12 cellular contexts compared by ENCODE assay signal in genomic region chr5:95725937-95726810, GRCh38. TPM values are rescaled to one million over a fixed set of nuclear protein-coding genes. Genes with fewer than 3 reads are reported as not detected.
DNase-seq lines count a peak whose midpoint lies in the region; ATAC-seq, FAIRE-seq and TF ChIP-seq lines count a peak whose summit lies in the region.
"Had no signal": no experiment of that assay in that cellular context is flagged by ENCODE, and none has a peak within 500 bp of the region (broad histone marks: within the 10 kb centered on the region; RNA-seq: fewer than 3 reads in every experiment).

No MANE protein-coding gene starts in this region.

- POLR2A ChIA-PET in K562 (lab: Yijun Ruan, JAX): interaction anchor here (0.7 to 6.1 kb wide), 7 partner anchors 9 to 79 kb away, joined by 3 to 41 read pairs (median 8); partner anchors contain the start of gene RFESD

- BruUV-seq in K562 (replicated peaks; lab: Mats Ljungman, UMichigan): no TSS peak

- no peak for FAIRE-seq in K562 (lab: Jason Lieb, UNC)
- FAIRE-seq in urothelium cell line (lab: Jason Lieb, UNC): no peak

- peaks cover 19% of the 10 kb centered on the region for H3K79me2 ChIP-seq in K562 (ENCODE audit: control insufficient read depth, insufficient read depth, low read length)

- TF ChIP-seq POLR2A in K562 (conservative IDR thresholded peaks at IDR 0.05): no peak
- no peak for TF ChIP-seq POLR2A in sigmoid colon (IDR thresholded peaks at IDR 0.05)

- intact Hi-C loops in K562 (cut with micrococcal nuclease) (loop anchor here (10.0 kb wide), 2 partner anchors 171 to 209 kb away; partner anchors contain the start of genes ARSK and SKIC3), sigmoid colon (cut with DNase I) (no loop called here)

- DNase-seq in GM13976 (ENCODE audit: low spot score) (peak; percentile 22), K562 (ENCODE audit: extremely low read depth in 1 of 4, low spot score in 3 of 4) (no peak), sigmoid colon (no peak), urothelium cell line (ENCODE audit: low spot score) (no peak)
- no peak for DNase-seq in activated CD4-positive, CD25-positive, alpha-beta regulatory T cell treated with anti-CD3 and anti-CD28 coated beads, Interleukin-2, amount 50 U/mL, for 72 hours
- DNase-seq: DND-41, Karpas-422, ovary had no signal

- H3K27me3 ChIP-seq in K562 (ENCODE audit: control insufficient read depth in 2 of 2, insufficient read depth in 2 of 2, low read length in 2 of 2) (no peaks in the 10 kb centered on the region), sigmoid colon (no peaks in the 10 kb centered on the region)
- H3K27me3 ChIP-seq: ovary had no signal

- H3K4me3 ChIP-seq in K562 (no peak overlapping the region), sigmoid colon (no peak overlapping the region)
- H3K4me3 ChIP-seq: GM23338, ovary had no signal

- peak overlapping the region; percentile 57 for H3K4me2 ChIP-seq in K562 (ENCODE audit: insufficient read depth, low read length)

- H3K9ac ChIP-seq in K562 (ENCODE audit: insufficient read depth in 1 of 2, low read depth in 2 of 2, low read length in 2 of 2): peak overlapping the region; percentile 61 to 92; a peak in 3 of 4 replicates

- H3K4me1 ChIP-seq in K562 (replicated peaks in 1 of 2; ENCODE audit: control insufficient read depth in 2 of 2, insufficient read depth in 2 of 2, low read length in 2 of 2): peaks cover 33 to 62% of the 10 kb centered on the region in 2 experiments
- H3K4me1 ChIP-seq in sigmoid colon: peaks cover 0 to 68% (median 38%) of the 10 kb centered on the region in 4 donors

- H3K36me3 ChIP-seq in K562 (ENCODE audit: control insufficient read depth, insufficient read depth, low read length) (no peaks in the 10 kb centered on the region), sigmoid colon (no peaks in the 10 kb centered on the region)
- H3K36me3 ChIP-seq: ovary had no signal

- TF ChIP-seq CTCF in GM13976 (IDR thresholded peaks at IDR 0.05; ENCODE audit: borderline replicate concordance, control extremely low read depth, extremely low read depth, insufficient read depth, missing control alignments) (no peak), K562 (IDR thresholded peaks at IDR 0.05 in 2 of 3, conservative IDR thresholded peaks at IDR 0.05 in 1 of 3; ENCODE audit: insufficient read depth in 2 of 3, low read depth in 1 of 3, low read length in 3 of 3) (no peak), sigmoid colon (IDR thresholded peaks at IDR 0.05) (no peak)

- 11% methylated on average over 4 of the region's 4 CpGs for WGBS in K562 (ENCODE audit: insufficient coverage, low coverage, missing lambda C conversion rate)
- 77 to 89% methylated on average over 4 of the region's 4 CpGs for WGBS in sigmoid colon, 2 donors

- in situ Hi-C loops in GM13976 (cut with MboI; ENCODE audit: low sequenced_read_pairs, unreplicated experiment) (no loop called here), K562 (cut with MboI) (loop anchor here (5.0 kb wide), 1 partner anchor 59 kb away; no protein-coding TSS in a partner anchor)

- H3K27ac ChIP-seq in K562 (ENCODE audit: extremely low read depth, low read depth, low read length) (peak overlapping the region; percentile 85), sigmoid colon (peak overlapping the region; percentile 24 to 98 (median 68))

- ATAC-seq in HG02973 (IDR thresholded peaks at IDR 0.05; ENCODE audit: unreplicated experiment): peak; percentile 41
- ATAC-seq in K562: no peak
- ATAC-seq in GM18520 (IDR thresholded peaks at IDR 0.05; ENCODE audit: unreplicated experiment): no peak
- no peak for ATAC-seq in HG03139 (IDR thresholded peaks at IDR 0.05; ENCODE audit: unreplicated experiment)
- ATAC-seq: GM23338 had no signal

- no peaks in the 10 kb centered on the region for H4K20me1 ChIP-seq in K562 (replicated peaks; ENCODE audit: control insufficient read depth, insufficient read depth, low read length)

- 0 out of 4 replicates have a peak, but pooled peaks of 1 of the 2 experiments have one; percentile 8 for TF ChIP-seq RAD21 in K562 (CRISPR knock-in tag; conservative IDR thresholded peaks at IDR 0.05 in 1 of 2, IDR thresholded peaks at IDR 0.05 in 1 of 2)

- H2AFZ ChIP-seq in K562 (ENCODE audit: low read depth, low read length): peak overlapping the region; percentile 69
- H2AFZ ChIP-seq: GM23338 had no signal

- CTCF ChIA-PET in K562 (lab: Yijun Ruan, JAX; ENCODE audit: low intra/inter-chr PET ratio): no interaction called here

- no peak for TF ChIP-seq EP300 in K562 (IDR thresholded peaks at IDR 0.05; ENCODE audit: low read length)
- no peak for TF ChIP-seq EP300 in sigmoid colon (IDR thresholded peaks at IDR 0.05)

- H3K9me1 ChIP-seq in K562 (ENCODE audit: control insufficient read depth, insufficient read depth, low read length): no peaks in the 10 kb centered on the region

- no peaks in the 10 kb centered on the region for H3K9me3 ChIP-seq in K562 (replicated peaks; ENCODE audit: control insufficient read depth, insufficient read depth, low read depth, low read length)
- H3K9me3 ChIP-seq in sigmoid colon: no peaks in the 10 kb centered on the region
- H3K9me3 ChIP-seq: ovary had no signal

TF ChIP-seq in K562, 482 proteins besides CTCF, POLR2A, EP300 and RAD21 (continues in another document):
- TF ChIP-seq MED1 (CRISPR knock-in tag; IDR thresholded peaks at IDR 0.05; ENCODE audit: borderline replicate concordance) (no peak), ZNF655 (CRISPR knock-in tag; IDR thresholded peaks at IDR 0.05) (no peak), DIDO1 (tag; IDR thresholded peaks at IDR 0.05; ENCODE audit: low read depth) (no peak), ZNF695 (CRISPR knock-in tag; IDR thresholded peaks at IDR 0.05) (no peak), PHB (CRISPR knock-in tag; IDR thresholded peaks at IDR 0.05) (no peak), ZNF589 (CRISPR knock-in tag; IDR thresholded peaks at IDR 0.05; ENCODE audit: low read depth) (peak; percentile 77; the same call in 1 of the 2 replicates)

RNA-seq across cellular contexts. Expression of gene RHOBTB3, which starts 5.0 kb away (rescaled TPM):
- total RNA-seq in K562 (2011; cell fraction: chromatin; rRNA removed; ENCODE audit: low replicate concordance): 221 and 302 TPM in 2 replicates
- 117 and 137 TPM in 2 replicates for total RNA-seq in K562 (2011; cell fraction: nucleolus; rRNA removed)
- total RNA-seq in K562 (2011; cell fraction: nucleoplasm; rRNA removed): 147 and 234 TPM in 2 replicates
- 107 and 112 TPM in 2 replicates for total RNA-seq in K562 (2014; rRNA removed)
- 142 and 164 TPM in 2 replicates for total RNA-seq in K562 (2014; rRNA removed; fragmentation: Illumina TruSeq; extraction: Trizol)
- 133 and 143 TPM in 2 replicates for total RNA-seq in K562 (2015; rRNA removed; fragmentation: Illumina TruSeq; extraction: Trizol)
- total RNA-seq in K562 (2021): 124 and 142 TPM in 2 replicates
- 128 and 166 TPM in 2 replicates for polyA plus RNA-seq in K562 (2011; rRNA removed)
- 180 and 257 TPM in 2 replicates for polyA plus RNA-seq in K562 (2011; cell fraction: cytosol; rRNA removed)
- 207 and 234 TPM in 2 replicates for polyA plus RNA-seq in K562 (2011; cell fraction: nucleus; rRNA removed)
- polyA plus RNA-seq in K562 (2012): 73.9 and 97.8 TPM in 2 replicates
- polyA plus RNA-seq in K562 (2014; fragmentation: Illumina TruSeq; extraction: Trizol): 111 and 115 TPM in 2 replicates
- 10 to 100 TPM; 39.7 to 53.0 TPM for polyA plus RNA-seq in K562 (2014; fragmentation: Nextera tagmentation; extraction: Ambion mirVana)
- 78.4 and 81.2 TPM in 2 replicates for polyA plus RNA-seq in K562 (2014; rRNA removed)
- 373 and 438 TPM in 2 replicates for polyA minus RNA-seq in K562 (2011; rRNA and poly(A)+ RNA removed)
- 200 and 263 TPM in 2 replicates for polyA minus RNA-seq in K562 (2011; cell fraction: cytosol; rRNA and poly(A)+ RNA removed)
- polyA minus RNA-seq in K562 (2011; cell fraction: nucleus; rRNA and poly(A)+ RNA removed): 246 and 302 TPM in 2 replicates
- 100 to 1,000 TPM in 2 of 4 donors, 10 to 100 TPM in 2; 75.6 to 151 (median 111) TPM for total RNA-seq in sigmoid colon
- 10 to 100 TPM; 12.3 to 16.4 (median 15.0) TPM for polyA plus RNA-seq in sigmoid colon

RNA-seq across cellular contexts. Expression of gene SPATA9, which starts 43.4 kb away (rescaled TPM):
- not detected in 2 replicates for total RNA-seq in K562 (2011; cell fraction: chromatin; rRNA removed; ENCODE audit: low replicate concordance)
- not detected in 2 replicates for total RNA-seq in K562 (2011; cell fraction: nucleolus; rRNA removed)
- total RNA-seq in K562 (2011; cell fraction: nucleoplasm; rRNA removed): not detected in 2 replicates
- total RNA-seq in K562 (2014; rRNA removed) (0.24 TPM in 1 of 2 replicates, not detected in the other), K562 (2014; rRNA removed; fragmentation: Illumina TruSeq; extraction: Trizol) (not detected in 2 replicates), K562 (2015; rRNA removed; fragmentation: Illumina TruSeq; extraction: Trizol) (0.40 TPM in 1 of 2 replicates, not detected in the other), K562 (2021) (0.11 TPM in 1 of 2 replicates, not detected in the other), sigmoid colon (1 to 10 TPM in 1 of 4 donors, not detected in 3; 1.1 TPM)
- polyA plus RNA-seq in K562 (2011; rRNA removed) (0.28 and 0.38 TPM in 2 replicates), K562 (2014; fragmentation: Illumina TruSeq; extraction: Trizol) (0.16 TPM in 1 of 2 replicates, not detected in the other), K562 (2014; fragmentation: Nextera tagmentation; extraction: Ambion mirVana) (1 to 10 TPM; 3.4 to 5.5 TPM), K562 (2014; rRNA removed) (0.05 and 0.16 TPM in 2 replicates), sigmoid colon (under 1 TPM in 1 of 3 donors, not detected in 2; 0.36 TPM)
- 0.09 TPM in 1 of 2 replicates, not detected in the other for polyA plus RNA-seq in K562 (2011; cell fraction: cytosol; rRNA removed)
- polyA plus RNA-seq in K562 (2011; cell fraction: nucleus; rRNA removed): 0.14 and 0.24 TPM in 2 replicates
- polyA plus RNA-seq in K562 (2012): 1.6 and 1.8 TPM in 2 replicates
- polyA minus RNA-seq in K562 (2011; rRNA and poly(A)+ RNA removed): 0.18 TPM in 1 of 2 replicates, not detected in the other
- not detected in 2 replicates for polyA minus RNA-seq in K562 (2011; cell fraction: cytosol; rRNA and poly(A)+ RNA removed)
- not detected in 2 replicates for polyA minus RNA-seq in K562 (2011; cell fraction: nucleus; rRNA and poly(A)+ RNA removed)
- total RNA-seq: GM23338 had no signal
- polyA plus RNA-seq: GM23338 had no signal
